20 cellular contexts compared by ENCODE assay signal in the genomic region with DNA sequence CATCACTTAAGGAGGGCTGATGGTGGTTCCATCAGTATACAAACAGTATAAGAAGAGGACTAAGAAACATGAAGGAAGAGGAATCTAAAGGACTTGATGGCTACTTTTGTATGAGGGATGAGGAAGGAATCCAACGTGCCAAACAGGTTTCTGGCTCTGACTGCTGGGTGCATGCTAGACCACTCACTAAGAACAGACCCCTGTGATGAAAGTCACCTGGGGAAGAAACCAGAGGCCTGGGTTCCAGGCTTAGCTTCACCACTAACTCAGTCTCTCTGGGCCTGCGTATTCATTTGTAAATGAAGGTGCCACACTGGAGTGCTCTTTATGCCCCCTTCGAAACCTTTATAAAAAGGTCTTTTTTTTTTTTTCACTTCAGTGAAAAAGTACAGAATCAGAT. TPM values are rescaled to one million over a fixed set of nuclear protein-coding genes. Genes with fewer than 3 reads are reported as not detected.
DNase-seq lines count a peak whose midpoint lies in the region; ATAC-seq and TF ChIP-seq lines count a peak whose summit lies in the region.
"Had no signal": no experiment of that assay in that cellular context is flagged by ENCODE, and none has a peak within 500 bp of the region (broad histone marks: within the 10 kb centered on the region; RNA-seq: fewer than 3 reads in every experiment).

No MANE protein-coding gene starts in this region.

- WGBS in upper lobe of left lung, 2 donors, result 82 to 83% methylated on average over 3 of the region's 3 CpGs

- peaks cover 9% of the 10 kb centered on the region for H3K36me3 ChIP-seq in H7 (replicated peaks; ENCODE audit: control insufficient read depth, insufficient read depth, low read length)
- no peaks in the 10 kb centered on the region for H3K36me3 ChIP-seq in MM.1S (replicated peaks; ENCODE audit: insufficient read depth, low read length)
- H3K36me3 ChIP-seq in upper lobe of left lung, result peaks cover 0 to 73% (median 29%) of the 10 kb centered on the region in 4 donors

- H3K4me3 ChIP-seq in H7 (ENCODE audit: insufficient read depth, low read depth, low read length) (no peak overlapping the region), coronary artery (no peak overlapping the region), MM.1S (ENCODE audit: low read length) (no peak overlapping the region), upper lobe of left lung (no peak overlapping the region)
- H3K4me3 ChIP-seq: GM23248 had no signal

- H3F3A ChIP-seq in MM.1S (ENCODE audit: insufficient read depth, low read length), result peaks cover 17% of the 10 kb centered on the region

- POLR2A ChIA-PET in CD4-positive, alpha-beta T cell (lab: Charles Lee), result no interaction called here

- no peak for ATAC-seq in CD4-positive, alpha-beta T cell (ENCODE audit: poor library complexity)
- no peak for ATAC-seq in activated T-helper 17 cell treated with anti-CD3 and anti-CD28 coated beads, Interleukin-2, amount 50 U/mL, for 72 hours (replicated peaks)
- ATAC-seq in upper lobe of left lung (ENCODE audit: low FRiP score in 2 of 2), result no peak
- ATAC-seq: HCT116, Panc1 had no signal

- TF ChIP-seq CTCF in CD4-positive, alpha-beta T cell (IDR thresholded peaks at IDR 0.05), result no peak
- TF ChIP-seq CTCF in nephron progenitor cell (IDR thresholded peaks at IDR 0.05) (no peak), coronary artery (IDR thresholded peaks at IDR 0.05) (no peak), MM.1S (IDR thresholded peaks at IDR 0.05; ENCODE audit: low read length) (no peak), upper lobe of left lung (IDR thresholded peaks at IDR 0.05) (no peak)

- H3K27me3 Mint-ChIP-seq in CD4-positive, alpha-beta T cell, result no peaks in the 10 kb centered on the region
- no peaks in the 10 kb centered on the region for H3K27me3 Mint-ChIP-seq in activated T-helper 17 cell treated with anti-CD3 and anti-CD28 coated beads, Interleukin-2, amount 50 U/mL, for 72 hours
- H3K27me3 Mint-ChIP-seq in nephron progenitor cell (ENCODE audit: low read depth, poor library complexity), result no peaks in the 10 kb centered on the region
- H3K27me3 Mint-ChIP-seq: IgD-negative memory B cell had no signal

- H3K79me2 ChIP-seq in MM.1S (ENCODE audit: low read length), result no peaks in the 10 kb centered on the region

- peak overlapping the region; percentile 24 for H3K27ac Mint-ChIP-seq in CD4-positive, alpha-beta T cell
- H3K27ac Mint-ChIP-seq in activated T-helper 17 cell treated with anti-CD3 and anti-CD28 coated beads, Interleukin-2, amount 50 U/mL, for 72 hours, result peak overlapping the region; percentile 8
- H3K27ac Mint-ChIP-seq in nephron progenitor cell, result peak overlapping the region; percentile 71
- H3K27ac Mint-ChIP-seq: IgD-negative memory B cell had no signal

- no peak overlapping the region for H3K4me2 ChIP-seq in MM.1S (ENCODE audit: low read depth, low read length)
- H3K4me2 ChIP-seq: KMS-11 had no signal

- intact Hi-C loops in CD4-positive, alpha-beta T cell (cut with DNase I, micrococcal nuclease), result no loop called here

- H4K20me1 ChIP-seq in MM.1S (ENCODE audit: insufficient read depth, low read length), result no peaks in the 10 kb centered on the region

- no peaks in the 10 kb centered on the region for H3K9me3 Mint-ChIP-seq in CD4-positive, alpha-beta T cell
- no peaks in the 10 kb centered on the region for H3K9me3 Mint-ChIP-seq in activated T-helper 17 cell treated with anti-CD3 and anti-CD28 coated beads, Interleukin-2, amount 50 U/mL, for 72 hours
- no peaks in the 10 kb centered on the region for H3K9me3 Mint-ChIP-seq in nephron progenitor cell
- H3K9me3 Mint-ChIP-seq: IgD-negative memory B cell had no signal

- TF ChIP-seq POLR2A in upper lobe of left lung (IDR thresholded peaks at IDR 0.05), result no peak

- no peaks in the 10 kb centered on the region for H3K4me1 Mint-ChIP-seq in CD4-positive, alpha-beta T cell (ENCODE audit: low read depth)
- H3K4me1 Mint-ChIP-seq in activated T-helper 17 cell treated with anti-CD3 and anti-CD28 coated beads, Interleukin-2, amount 50 U/mL, for 72 hours, result peaks cover 10% of the 10 kb centered on the region
- H3K4me1 Mint-ChIP-seq in nephron progenitor cell, result no peaks in the 10 kb centered on the region

- no peak overlapping the region for H3K9ac ChIP-seq in MM.1S (ENCODE audit: low read length)
- H3K9ac ChIP-seq: GM23248, KMS-11 had no signal

- H3K4me1 ChIP-seq in MM.1S (ENCODE audit: low read length) (peaks cover 23% of the 10 kb centered on the region), upper lobe of left lung (peaks cover 0 to 3% (median 0%) of the 10 kb centered on the region in 4 donors)

- DNase-seq in CD4-positive, alpha-beta T cell, result no peak
- peak; percentile 56 for DNase-seq in H7
- no peak for DNase-seq in nephron progenitor cell
- DNase-seq in coronary artery (ENCODE audit: low spot score), result no peak
- no peak for DNase-seq in MM.1S
- no peak for DNase-seq in upper lobe of left lung
- DNase-seq: GM23248, NCI-H1048, NCI-H1417, NCI-H1694, NCI-H2029 treated with DMSO at 0.1 percent for 48 hours, NCI-H2227 treated with DMSO at 0.1 percent for 48 hours, NCI-H526 treated with DMSO at 0.1 percent for 48 hours, SHP77 treated with DMSO at 0.1 percent for 48 hours had no signal

- no peak overlapping the region for H2AFZ ChIP-seq in MM.1S (ENCODE audit: low read length)
- H2AFZ ChIP-seq: GM23248 had no signal

- no peak overlapping the region for H3K4me3 Mint-ChIP-seq in CD4-positive, alpha-beta T cell
- H3K4me3 Mint-ChIP-seq in activated T-helper 17 cell treated with anti-CD3 and anti-CD28 coated beads, Interleukin-2, amount 50 U/mL, for 72 hours, result no peak overlapping the region
- no peak overlapping the region for H3K4me3 Mint-ChIP-seq in nephron progenitor cell
- H3K4me3 Mint-ChIP-seq: IgD-negative memory B cell had no signal

- no peaks in the 10 kb centered on the region for H3K9me3 ChIP-seq in CD4-positive, alpha-beta T cell (ENCODE audit: control insufficient read depth, low read length)
- H3K9me3 ChIP-seq in MM.1S (replicated peaks; ENCODE audit: insufficient read depth, low read length), result no peaks in the 10 kb centered on the region
- H3K9me3 ChIP-seq in upper lobe of left lung, result no peaks in the 10 kb centered on the region

- H3K9me2 ChIP-seq in MM.1S (replicated peaks; ENCODE audit: insufficient read depth, low read length), result no peaks in the 10 kb centered on the region

- no peak overlapping the region for H3K27ac ChIP-seq in CD4-positive, alpha-beta T cell (ENCODE audit: low read depth, low read length)
- H3K27ac ChIP-seq in coronary artery (no peak overlapping the region), MM.1S (ENCODE audit: low read length) (no peak overlapping the region), upper lobe of left lung (no peak overlapping the region)
- H3K27ac ChIP-seq: GM23248, KMS-11, RWPE1 had no signal

- CTCF ChIA-PET in CD4-positive, alpha-beta T cell (lab: Charles Lee), result no interaction called here

- H3K36me3 Mint-ChIP-seq in CD4-positive, alpha-beta T cell (ENCODE audit: low read depth), result peaks cover 78% of the 10 kb centered on the region
- H3K36me3 Mint-ChIP-seq in activated T-helper 17 cell treated with anti-CD3 and anti-CD28 coated beads, Interleukin-2, amount 50 U/mL, for 72 hours (ENCODE audit: low read depth), result peaks cover 66% of the 10 kb centered on the region
- peaks cover 21% of the 10 kb centered on the region for H3K36me3 Mint-ChIP-seq in nephron progenitor cell (ENCODE audit: low read depth)

- TF ChIP-seq EP300 in upper lobe of left lung (IDR thresholded peaks at IDR 0.05), result no peak

- no peaks in the 10 kb centered on the region for H3K27me3 ChIP-seq in CD4-positive, alpha-beta T cell (ENCODE audit: control insufficient read depth, insufficient read depth, low read length)
- H3K27me3 ChIP-seq in H7 (ENCODE audit: control insufficient read depth, insufficient read depth, low read length) (no peaks in the 10 kb centered on the region), MM.1S (replicated peaks; ENCODE audit: insufficient read depth, low read length) (no peaks in the 10 kb centered on the region), upper lobe of left lung (no peaks in the 10 kb centered on the region)

RNA-seq across cellular contexts. Expression of a gene that starts 55.1 kb away (rescaled TPM):
- total RNA-seq in CD4-positive, alpha-beta T cell, result 1 to 10 TPM; 1.5 to 2.1 TPM
- 13.1 and 19.0 TPM in 2 replicates for total RNA-seq in H7 (2014; rRNA removed; shearing (Covaris generic))
- total RNA-seq in activated T-helper 17 cell treated with anti-CD3 and anti-CD28 coated beads, Interleukin-2, amount 50 U/mL, for 72 hours, result 1 to 10 TPM; 7.4 to 7.7 TPM
- 10 to 100 TPM in 5 of 6 donors, not detected in 1; 26.2 to 36.1 (median 29.3) TPM for total RNA-seq in upper lobe of left lung

RNA-seq across cellular contexts. Expression of a gene that starts 55.5 kb away (rescaled TPM):
- total RNA-seq in CD4-positive, alpha-beta T cell, result 10 to 100 TPM; 87.7 to 91.9 TPM
- total RNA-seq in H7 (2014; rRNA removed; shearing (Covaris generic)), result 12.3 and 36.3 TPM in 2 replicates
- total RNA-seq in activated T-helper 17 cell treated with anti-CD3 and anti-CD28 coated beads, Interleukin-2, amount 50 U/mL, for 72 hours, result 10 to 100 TPM; 46.2 to 68.7 TPM
- total RNA-seq in upper lobe of left lung, result 100 to 1,000 TPM in 1 of 6 donors, 10 to 100 TPM in 5; 36.2 to 136 (median 71.2) TPM

Comparison
In these comparisons a context has a peak if more than half of its experiments do, and no peak if none do; other contexts are left out.
1. H3K27ac Mint-ChIP-seq: peak in every context shown above with its lines; median percentile 71 in nephron progenitor cell; 24 in CD4-positive, alpha-beta T cell; 8 in activated T-helper 17 cell treated with anti-CD3 and anti-CD28 coated beads, Interleukin-2, amount 50 U/mL, for 72 hours.